Comparison of ENCODE assay signal across 1 cellular context in the genomic region with DNA sequence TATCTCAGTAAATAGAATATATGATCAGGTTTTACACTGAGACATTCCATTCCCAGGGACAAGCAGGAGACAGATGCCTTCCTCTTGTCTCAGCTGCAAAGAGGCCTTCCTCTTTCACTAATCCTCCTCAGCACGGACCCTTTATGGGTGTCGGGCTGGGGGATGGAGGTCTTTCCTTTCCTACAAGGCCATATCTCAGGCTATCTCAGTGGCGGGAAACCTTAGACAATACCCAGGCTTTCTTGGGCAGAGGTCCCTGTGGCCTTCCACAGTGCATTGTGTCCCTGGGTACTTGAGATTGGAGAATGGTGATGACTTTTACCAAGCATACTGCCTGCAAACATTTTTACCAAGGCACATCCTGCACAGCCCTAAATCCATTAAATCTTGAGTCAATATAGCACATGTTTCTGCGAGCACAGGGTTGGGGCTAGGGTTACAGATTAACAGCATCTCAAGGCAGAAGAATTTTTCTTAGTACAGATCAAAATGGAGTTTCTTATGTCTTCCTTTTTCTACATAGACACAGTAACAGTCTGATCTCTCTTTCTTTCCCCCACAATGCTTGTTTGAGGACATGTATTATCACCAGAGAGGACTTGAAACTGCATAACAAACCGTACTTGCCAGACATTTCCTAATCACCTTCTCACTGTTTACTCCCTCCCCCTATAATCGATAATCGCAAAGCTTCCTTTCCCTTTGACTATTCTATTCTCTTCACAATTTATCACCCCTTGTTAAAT. TPM values are rescaled to one million over a fixed set of nuclear protein-coding genes. Genes with fewer than 3 reads are reported as not detected.
"Had no signal": no experiment of that assay in that cellular context is flagged by ENCODE, and none has a peak within 500 bp of the region (broad histone marks: within the 10 kb centered on the region; RNA-seq: fewer than 3 reads in every experiment).

No MANE protein-coding gene starts in this region.

RNA-seq across cellular contexts. Expression of a gene that starts 37.5 kb away (rescaled TPM):
- polyA plus RNA-seq: neural cell had no signal
